12 cellular contexts compared by ENCODE assay signal in the genomic region with DNA sequence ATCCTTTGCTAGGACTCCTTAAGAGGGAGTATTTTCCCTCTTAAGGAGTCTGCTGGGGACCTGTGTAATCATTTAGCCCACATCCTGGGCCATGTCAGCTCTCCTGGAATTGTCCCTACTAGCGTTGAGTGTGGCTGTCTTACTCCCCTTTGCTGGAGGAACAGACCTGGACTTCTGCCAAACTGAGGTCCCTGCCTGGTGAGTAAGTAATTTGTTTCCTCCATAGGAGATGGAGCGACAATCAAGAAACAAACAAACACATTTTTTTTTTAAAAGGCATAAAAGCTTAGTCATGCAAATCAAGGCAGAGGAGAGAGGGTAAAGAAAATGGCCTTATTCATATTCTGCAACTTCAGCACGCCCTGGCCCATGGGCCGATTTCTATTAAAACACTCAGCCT.
A peak's percentile ranks its signal among the peaks of the same experiment; 100 is the strongest.
DNase-seq lines count a peak whose midpoint lies in the region; ATAC-seq and TF ChIP-seq lines count a peak whose summit lies in the region.
"Had no signal": no experiment of that assay in that cellular context is flagged by ENCODE, and none has a peak within 500 bp of the region (broad histone marks: within the 10 kb centered on the region; RNA-seq: fewer than 3 reads in every experiment).

No MANE protein-coding gene starts in this region.

- H3K27ac Mint-ChIP-seq in natural killer cell treated with Interleukin-12 subunit alpha and Interleukin-12 subunit beta and Interleukin-15 and Interleukin-18, amount 100 ng/mL, for 72 hours: no peak overlapping the region
- H3K27ac Mint-ChIP-seq in natural killer cell: no peak overlapping the region
- H3K27ac Mint-ChIP-seq in stimulated activated naive CD8-positive, alpha-beta T cell treated with anti-CD3 and anti-CD28 coated beads, Interleukin-15, amount 100 ng/mL, for 72 hours: no peak overlapping the region
- H3K27ac Mint-ChIP-seq: memory B cell had no signal

- H3K36me3 ChIP-seq in vagina: no peaks in the 10 kb centered on the region

- peak; percentile 51 for DNase-seq in natural killer cell treated with Interleukin-12 subunit alpha and Interleukin-12 subunit beta and Interleukin-15 and Interleukin-18, amount 100 ng/mL, for 72 hours (ENCODE audit: low spot score)
- DNase-seq in natural killer cell (no peak), RKO (ENCODE audit: low spot score) (peak; percentile 22), foreskin keratinocyte (peak in 1 of 2 donors; percentile 54), vagina (ENCODE audit: extremely low spot score in 2 of 2) (no peak)
- DNase-seq in activated CD4-positive, alpha-beta T cell treated with anti-CD3 and anti-CD28 coated beads for 4 hours: no peak
- DNase-seq in stimulated activated naive CD8-positive, alpha-beta T cell treated with anti-CD3 and anti-CD28 coated beads, Interleukin-15, amount 100 ng/mL, for 72 hours: no peak
- DNase-seq: activated gamma-delta T cell; CD4-positive, CD25-positive, alpha-beta regulatory T cell; NCI-H510A treated with DMSO at 0.1 percent for 48 hours had no signal

- no peaks in the 10 kb centered on the region for H3K9me3 ChIP-seq in vagina

- H3K36me3 Mint-ChIP-seq in natural killer cell treated with Interleukin-12 subunit alpha and Interleukin-12 subunit beta and Interleukin-15 and Interleukin-18, amount 100 ng/mL, for 72 hours: no peaks in the 10 kb centered on the region
- H3K36me3 Mint-ChIP-seq in natural killer cell: no peaks in the 10 kb centered on the region
- H3K36me3 Mint-ChIP-seq: CD4-positive, CD25-positive, alpha-beta regulatory T cell; memory B cell had no signal

- peaks cover 15 to 17% of the 10 kb centered on the region in 2 donors for H3K27me3 Mint-ChIP-seq in natural killer cell treated with Interleukin-12 subunit alpha and Interleukin-12 subunit beta and Interleukin-15 and Interleukin-18, amount 100 ng/mL, for 72 hours
- H3K27me3 Mint-ChIP-seq in natural killer cell (ENCODE audit: low read depth in 2 of 2): peaks cover 8 to 14% of the 10 kb centered on the region in 2 donors
- peaks cover 26% of the 10 kb centered on the region for H3K27me3 Mint-ChIP-seq in stimulated activated naive CD8-positive, alpha-beta T cell treated with anti-CD3 and anti-CD28 coated beads, Interleukin-15, amount 100 ng/mL, for 72 hours
- H3K27me3 Mint-ChIP-seq: CD4-positive, CD25-positive, alpha-beta regulatory T cell had no signal

- H3K9me3 Mint-ChIP-seq in natural killer cell treated with Interleukin-12 subunit alpha and Interleukin-12 subunit beta and Interleukin-15 and Interleukin-18, amount 100 ng/mL, for 72 hours: no peaks in the 10 kb centered on the region
- H3K9me3 Mint-ChIP-seq in natural killer cell: no peaks in the 10 kb centered on the region
- no peaks in the 10 kb centered on the region for H3K9me3 Mint-ChIP-seq in stimulated activated naive CD8-positive, alpha-beta T cell treated with anti-CD3 and anti-CD28 coated beads, Interleukin-15, amount 100 ng/mL, for 72 hours
- H3K9me3 Mint-ChIP-seq: CD4-positive, CD25-positive, alpha-beta regulatory T cell; memory B cell had no signal

- no peak overlapping the region for H3K4me3 ChIP-seq in vagina

- TF ChIP-seq CTCF in natural killer cell (IDR thresholded peaks at IDR 0.05) (no peak), foreskin keratinocyte (conservative IDR thresholded peaks at IDR 0.05) (no peak), vagina (IDR thresholded peaks at IDR 0.05) (no peak)

- intact Hi-C loops in natural killer cell (cut with micrococcal nuclease) (no loop called here), vagina (cut with DNase I) (no loop called here)

- TF ChIP-seq POLR2A in vagina (IDR thresholded peaks at IDR 0.05): no peak

- H3K4me1 Mint-ChIP-seq in natural killer cell treated with Interleukin-12 subunit alpha and Interleukin-12 subunit beta and Interleukin-15 and Interleukin-18, amount 100 ng/mL, for 72 hours (ENCODE audit: low read depth in 2 of 2): no peaks in the 10 kb centered on the region
- H3K4me1 Mint-ChIP-seq in natural killer cell: no peaks in the 10 kb centered on the region
- H3K4me1 Mint-ChIP-seq in stimulated activated naive CD8-positive, alpha-beta T cell treated with anti-CD3 and anti-CD28 coated beads, Interleukin-15, amount 100 ng/mL, for 72 hours: no peaks in the 10 kb centered on the region

- H3K27ac ChIP-seq in foreskin keratinocyte (peak overlapping the region; percentile 70), vagina (no peak overlapping the region)

- H3K4me1 ChIP-seq in foreskin keratinocyte (peaks cover 17% of the 10 kb centered on the region), vagina (peaks cover 16% of the 10 kb centered on the region)

- H3K27me3 ChIP-seq in foreskin keratinocyte: no peaks in the 10 kb centered on the region
- no peaks in the 10 kb centered on the region for H3K27me3 ChIP-seq in vagina

- H3K4me3 Mint-ChIP-seq in natural killer cell treated with Interleukin-12 subunit alpha and Interleukin-12 subunit beta and Interleukin-15 and Interleukin-18, amount 100 ng/mL, for 72 hours: no peak overlapping the region
- H3K4me3 Mint-ChIP-seq in natural killer cell: no peak overlapping the region
- H3K4me3 Mint-ChIP-seq in stimulated activated naive CD8-positive, alpha-beta T cell treated with anti-CD3 and anti-CD28 coated beads, Interleukin-15, amount 100 ng/mL, for 72 hours: no peak overlapping the region
- H3K4me3 Mint-ChIP-seq: CD4-positive, CD25-positive, alpha-beta regulatory T cell; memory B cell had no signal

- no peak for ATAC-seq in natural killer cell treated with Interleukin-12 subunit alpha and Interleukin-12 subunit beta and Interleukin-15 and Interleukin-18, amount 100 ng/mL, for 72 hours
- no peak for ATAC-seq in natural killer cell
- ATAC-seq in foreskin keratinocyte: no peak
- ATAC-seq in GM18519 (IDR thresholded peaks at IDR 0.05; ENCODE audit: low FRiP score, unreplicated experiment): no peak
- no peak for ATAC-seq in stimulated activated naive CD8-positive, alpha-beta T cell treated with anti-CD3 and anti-CD28 coated beads, Interleukin-15, amount 100 ng/mL, for 72 hours

Comparison
In these comparisons a context has a peak if more than half of its experiments do, and no peak if none do; other contexts are left out.
1. DNase-seq: peak in natural killer cell treated with Interleukin-12 subunit alpha and Interleukin-12 subunit beta and Interleukin-15 and Interleukin-18, amount 100 ng/mL, for 72 hours (single experiment) and RKO (single experiment); none in natural killer cell (single experiment), vagina (0 of 2), activated CD4-positive, alpha-beta T cell treated with anti-CD3 and anti-CD28 coated beads for 4 hours (0 of 2) and stimulated activated naive CD8-positive, alpha-beta T cell treated with anti-CD3 and anti-CD28 coated beads, Interleukin-15, amount 100 ng/mL, for 72 hours (0 of 2).